In genomic region chr7:43110790-43111362, GRCh38 we compare ENCODE assay signal across 1 cellular context.
TF ChIP-seq lines count a peak whose summit lies in the region.

No MANE protein-coding gene starts in this region.

TF ChIP-seq in H1, 55 proteins besides CTCF, POLR2A, EP300 and RAD21 (continued from another document):
- TF ChIP-seq CBX5 (IDR thresholded peaks at IDR 0.05; ENCODE audit: low read depth, low read length) (no peak), ASH2L (IDR thresholded peaks at IDR 0.05; ENCODE audit: low read length) (no peak), BACH1 (IDR thresholded peaks at IDR 0.05; ENCODE audit: low read length) (no peak), EZH2 (IDR thresholded peaks at IDR 0.05; ENCODE audit: low read depth, low read length, severe bottlenecking) (no peak), PHF8 (conservative IDR thresholded peaks at IDR 0.05; ENCODE audit: low read depth, low read length) (no peak), CEBPB (IDR thresholded peaks at IDR 0.05; ENCODE audit: low read depth, low read length) (no peak), SIRT6 (IDR thresholded peaks at IDR 0.05; ENCODE audit: low read length) (no peak), CBX8 (IDR thresholded peaks at IDR 0.05; ENCODE audit: borderline replicate concordance, low read depth, low read length) (no peak), HDAC6 (IDR thresholded peaks at IDR 0.05; ENCODE audit: low read depth, low read length) (no peak), TCF12 (IDR thresholded peaks at IDR 0.05; ENCODE audit: low read depth, low read length) (no peak), SIX5 (IDR thresholded peaks at IDR 0.05; ENCODE audit: low read depth, low read length) (no peak)
